1 cellular context compared by ENCODE assay signal in the genomic region with DNA sequence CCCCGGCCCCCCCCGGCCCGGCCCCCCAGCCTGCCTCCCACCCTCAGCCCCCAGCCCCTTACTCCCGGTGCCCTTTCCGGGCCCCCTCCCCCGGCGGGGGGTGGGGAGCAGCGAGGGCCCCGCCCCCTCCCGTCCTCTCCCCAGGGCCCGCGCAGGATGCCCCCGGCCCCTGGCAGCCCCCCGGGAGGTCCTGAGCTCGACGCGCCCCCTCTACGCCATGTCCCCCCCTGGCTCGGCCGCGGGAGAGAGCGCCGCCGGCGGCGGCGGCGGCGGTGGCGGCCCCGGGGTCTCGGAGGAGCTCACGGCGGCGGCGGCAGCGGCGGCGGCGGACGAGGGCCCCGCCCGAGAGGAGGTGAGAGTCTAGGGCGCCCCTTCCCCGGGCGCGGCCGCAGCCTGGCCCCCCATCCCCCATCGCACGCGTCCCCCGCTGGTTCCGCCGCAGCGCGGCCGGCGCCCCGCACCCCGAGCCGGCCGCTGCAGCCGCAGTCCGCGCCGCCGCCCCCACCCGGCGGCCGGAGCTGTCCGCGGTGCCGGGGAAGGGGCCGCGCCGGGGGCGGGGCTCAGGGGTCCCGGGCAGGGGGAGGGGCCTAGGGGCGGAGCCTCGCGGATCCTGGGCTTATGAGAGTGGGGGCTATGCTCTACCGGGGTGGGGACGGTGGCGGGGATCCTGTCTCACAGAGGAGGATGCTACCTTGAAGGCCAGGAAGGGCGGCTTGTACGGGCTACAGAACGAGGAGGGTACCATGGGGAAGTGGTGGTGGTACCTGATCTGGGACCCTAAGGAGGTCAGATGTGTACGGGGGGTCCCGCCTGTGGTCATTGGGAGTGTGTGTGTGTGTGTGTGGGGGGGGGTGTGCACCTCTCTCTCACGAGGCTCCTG.
TF ChIP-seq lines count a peak whose summit lies in the region.

No MANE protein-coding gene starts in this region.

TF ChIP-seq in PFSK-1, 5 proteins besides CTCF, POLR2A, EP300 and RAD21:
- TF ChIP-seq, protein P1, sequence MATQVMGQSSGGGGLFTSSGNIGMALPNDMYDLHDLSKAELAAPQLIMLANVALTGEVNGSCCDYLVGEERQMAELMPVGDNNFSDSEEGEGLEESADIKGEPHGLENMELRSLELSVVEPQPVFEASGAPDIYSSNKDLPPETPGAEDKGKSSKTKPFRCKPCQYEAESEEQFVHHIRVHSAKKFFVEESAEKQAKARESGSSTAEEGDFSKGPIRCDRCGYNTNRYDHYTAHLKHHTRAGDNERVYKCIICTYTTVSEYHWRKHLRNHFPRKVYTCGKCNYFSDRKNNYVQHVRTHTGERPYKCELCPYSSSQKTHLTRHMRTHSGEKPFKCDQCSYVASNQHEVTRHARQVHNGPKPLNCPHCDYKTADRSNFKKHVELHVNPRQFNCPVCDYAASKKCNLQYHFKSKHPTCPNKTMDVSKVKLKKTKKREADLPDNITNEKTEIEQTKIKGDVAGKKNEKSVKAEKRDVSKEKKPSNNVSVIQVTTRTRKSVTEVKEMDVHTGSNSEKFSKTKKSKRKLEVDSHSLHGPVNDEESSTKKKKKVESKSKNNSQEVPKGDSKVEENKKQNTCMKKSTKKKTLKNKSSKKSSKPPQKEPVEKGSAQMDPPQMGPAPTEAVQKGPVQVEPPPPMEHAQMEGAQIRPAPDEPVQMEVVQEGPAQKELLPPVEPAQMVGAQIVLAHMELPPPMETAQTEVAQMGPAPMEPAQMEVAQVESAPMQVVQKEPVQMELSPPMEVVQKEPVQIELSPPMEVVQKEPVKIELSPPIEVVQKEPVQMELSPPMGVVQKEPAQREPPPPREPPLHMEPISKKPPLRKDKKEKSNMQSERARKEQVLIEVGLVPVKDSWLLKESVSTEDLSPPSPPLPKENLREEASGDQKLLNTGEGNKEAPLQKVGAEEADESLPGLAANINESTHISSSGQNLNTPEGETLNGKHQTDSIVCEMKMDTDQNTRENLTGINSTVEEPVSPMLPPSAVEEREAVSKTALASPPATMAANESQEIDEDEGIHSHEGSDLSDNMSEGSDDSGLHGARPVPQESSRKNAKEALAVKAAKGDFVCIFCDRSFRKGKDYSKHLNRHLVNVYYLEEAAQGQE (IDR thresholded peaks at IDR 0.05; ENCODE audit: insufficient read depth in 1 of 2, low read depth in 2 of 2, low read length in 2 of 2): peak; percentile 77 to 92; a peak in 3 of 4 replicates
- no peak for TF ChIP-seq POLR2AphosphoS5 (IDR thresholded peaks at IDR 0.05; ENCODE audit: low read depth, low read length)
